8 cellular contexts compared by ENCODE assay signal in the genomic region with DNA sequence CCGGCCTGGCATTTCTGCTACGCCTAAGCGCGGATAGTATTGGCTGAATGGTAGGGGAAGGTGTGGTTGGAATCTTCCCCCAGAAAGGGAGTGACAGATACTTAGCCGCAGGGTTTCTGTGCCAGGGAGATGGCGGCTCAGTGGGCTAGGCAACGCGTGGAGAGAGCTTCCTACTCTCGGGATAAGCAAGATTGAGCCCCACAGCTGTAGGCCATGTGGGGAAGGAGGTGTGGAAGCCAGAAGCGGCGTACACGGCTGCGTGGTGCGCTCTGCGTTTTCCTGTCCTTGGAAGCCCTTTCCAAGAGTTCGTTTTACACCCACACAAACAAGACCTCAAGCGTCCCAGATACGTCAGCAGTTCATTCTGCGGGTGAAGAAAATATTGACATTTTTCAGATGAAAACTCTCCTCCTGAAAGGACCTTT. TPM values are rescaled to one million over a fixed set of nuclear protein-coding genes. Genes with fewer than 3 reads are reported as not detected.
A peak's percentile ranks its signal among the peaks of the same experiment; 100 is the strongest.
DNase-seq lines count a peak whose midpoint lies in the region; ATAC-seq and TF ChIP-seq lines count a peak whose summit lies in the region.

No MANE protein-coding gene starts in this region.

- 0 to 1% methylated on average over 9 to 13 of the region's 19 CpGs for WGBS in mesodermal cell (ENCODE audit: insufficient coverage in 2 of 2), 2 experiments

- no peaks in the 10 kb centered on the region for H3K9me3 ChIP-seq in mesodermal cell (ENCODE audit: control insufficient read depth, low read length)

- no peaks in the 10 kb centered on the region for H3K36me3 Mint-ChIP-seq in activated CD4-positive, alpha-beta T cell treated with anti-CD3 and anti-CD28 coated beads, Interleukin-2, amount 10 ng/mL, durations not matched to agents 7 days and 5 days (ENCODE audit: low read depth)

- H3K27me3 Mint-ChIP-seq in activated CD4-positive, alpha-beta T cell treated with anti-CD3 and anti-CD28 coated beads, Interleukin-2, amount 10 ng/mL, durations not matched to agents 7 days and 5 days, result peaks cover 61% of the 10 kb centered on the region

- CTCF ChIA-PET in activated CD4-positive, alpha-beta T cell treated with anti-CD3 and anti-CD28 coated beads, Interleukin-2, amount 10 ng/mL, durations not matched to agents 7 days and 5 days (lab: Charles Lee), result interaction anchor here (0.6 to 1.9 kb wide), 4 partner anchors 10 to 37 kb away, joined by 3 to 6 read pairs (median 4); no protein-coding TSS in a partner anchor

- H3K9me3 Mint-ChIP-seq in activated CD4-positive, alpha-beta T cell treated with anti-CD3 and anti-CD28 coated beads, Interleukin-2, amount 10 ng/mL, durations not matched to agents 7 days and 5 days, result no peaks in the 10 kb centered on the region

- H3K36me3 ChIP-seq in mesodermal cell (ENCODE audit: control insufficient read depth, insufficient read depth, low read length), result no peaks in the 10 kb centered on the region

- peaks cover 19% of the 10 kb centered on the region for H3K4me1 Mint-ChIP-seq in activated CD4-positive, alpha-beta T cell treated with anti-CD3 and anti-CD28 coated beads, Interleukin-2, amount 10 ng/mL, durations not matched to agents 7 days and 5 days

- H3K4me3 Mint-ChIP-seq in activated CD4-positive, alpha-beta T cell treated with anti-CD3 and anti-CD28 coated beads, Interleukin-2, amount 10 ng/mL, durations not matched to agents 7 days and 5 days, result peak overlapping the region; percentile 76

- ATAC-seq in HG02571 (IDR thresholded peaks at IDR 0.05; ENCODE audit: unreplicated experiment) (peak; percentile 24), HG02840 (IDR thresholded peaks at IDR 0.05; ENCODE audit: low FRiP score, unreplicated experiment) (no peak)

- no peaks in the 10 kb centered on the region for H3K4me1 ChIP-seq in mesodermal cell (ENCODE audit: control insufficient read depth, insufficient read depth, low read length, poor library complexity, severe bottlenecking)

- POLR2A ChIA-PET in activated CD4-positive, alpha-beta T cell treated with anti-CD3 and anti-CD28 coated beads, Interleukin-2, amount 10 ng/mL, durations not matched to agents 7 days and 5 days (lab: Charles Lee), result no interaction called here

- H3K27ac Mint-ChIP-seq in activated CD4-positive, alpha-beta T cell treated with anti-CD3 and anti-CD28 coated beads, Interleukin-2, amount 10 ng/mL, durations not matched to agents 7 days and 5 days, result peak overlapping the region; percentile 39

- peak; percentile 23 for DNase-seq in NCI-H146 treated with DMSO at 0.1 percent for 48 hours (lab: John Stamatoyannopoulos, UW; ENCODE audit: unreplicated experiment)
- peak; percentile 16 for DNase-seq in activated CD4-positive, alpha-beta T cell treated with anti-CD3 and anti-CD28 coated beads, Interleukin-2, amount 10 ng/mL, durations not matched to agents 7 days and 5 days
- DNase-seq in effector CD4-positive, alpha-beta T cell, result peak; percentile 11
- DNase-seq in stimulated activated naive CD4-positive, alpha-beta T cell (lab: John Stamatoyannopoulos, UW), result peak in 4 of 6 experiments; percentile 2 to 58 (median 44)

- no peak overlapping the region for H3K27ac ChIP-seq in mesodermal cell (ENCODE audit: low read depth, low read length, severe bottlenecking)

- TF ChIP-seq CTCF in GM12875 (IDR thresholded peaks at IDR 0.05; ENCODE audit: borderline replicate concordance, insufficient read depth, low read depth, low read length), result no peak

- H3K4me3 ChIP-seq in GM12875 (ENCODE audit: low read depth, low read length) (peak overlapping the region; percentile 63), mesodermal cell (ENCODE audit: extremely low read depth, insufficient read depth, low read length, poor library complexity, severe bottlenecking) (peak overlapping the region; percentile 53)

RNA-seq across cellular contexts. Expression of gene GPAT3, which starts 0.4 kb away (rescaled TPM):
- total RNA-seq in activated CD4-positive, alpha-beta T cell treated with anti-CD3 and anti-CD28 coated beads, Interleukin-2, amount 10 ng/mL, durations not matched to agents 7 days and 5 days, result 1 to 10 TPM; 4.1 to 4.2 TPM
- polyA plus RNA-seq in mesodermal cell (2013, experiment 1 of 2), result 0.26 TPM
- 0.30 TPM for polyA plus RNA-seq in mesodermal cell (2013, experiment 2 of 2)

RNA-seq across cellular contexts. Expression of gene ABRAXAS1, which starts 50.6 kb away (rescaled TPM):
- total RNA-seq in activated CD4-positive, alpha-beta T cell treated with anti-CD3 and anti-CD28 coated beads, Interleukin-2, amount 10 ng/mL, durations not matched to agents 7 days and 5 days, result 10 to 100 TPM; 17.3 to 18.7 TPM
- 29.8 TPM for polyA plus RNA-seq in mesodermal cell (2013, experiment 1 of 2)
- 40.6 TPM for polyA plus RNA-seq in mesodermal cell (2013, experiment 2 of 2)
